In the genomic region with DNA sequence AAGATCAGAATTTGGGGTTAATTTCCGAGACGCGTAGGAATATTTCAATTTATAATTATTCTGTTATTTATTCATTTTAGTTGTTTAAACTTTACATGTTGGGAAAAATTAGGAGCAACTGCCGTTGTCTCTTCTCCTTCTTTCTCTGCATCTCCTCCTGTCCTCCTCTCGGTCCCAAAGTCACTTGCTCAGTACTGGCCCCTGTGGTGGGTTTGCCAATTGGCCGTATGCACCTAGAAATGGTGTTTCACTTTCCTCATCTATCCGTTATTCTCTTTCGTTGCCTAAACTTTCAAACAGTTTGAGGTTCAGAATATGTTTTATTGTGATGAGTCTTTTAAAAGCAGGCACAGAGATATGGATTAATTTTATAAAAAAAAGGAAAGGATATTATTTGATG, we compare ENCODE assay signal across 13 cellular contexts.
DNase-seq lines count a peak whose midpoint lies in the region; ATAC-seq, FAIRE-seq and TF ChIP-seq lines count a peak whose summit lies in the region.
"Had no signal": no experiment of that assay in that cellular context is flagged by ENCODE, and none has a peak within 500 bp of the region (broad histone marks: within the 10 kb centered on the region; RNA-seq: fewer than 3 reads in every experiment).

No MANE protein-coding gene starts in this region.

- H3K9me3 ChIP-seq in A549 (no peaks in the 10 kb centered on the region), Panc1 (ENCODE audit: control insufficient read depth, insufficient read depth, low read depth, low read length) (no peaks in the 10 kb centered on the region)
- H3K9me3 ChIP-seq: body of pancreas had no signal

- ATAC-seq in A549 (peak; percentile 83 to 91; a peak in 4 of 6 replicates), Panc1 (no peak)
- ATAC-seq: body of pancreas; stimulated activated naive CD8-positive, alpha-beta T cell treated with anti-CD3 and anti-CD28 coated beads, Interleukin-15, amount 100 ng/mL, for 72 hours had no signal

- no peak for TF ChIP-seq CTCF in A549 (IDR thresholded peaks at IDR 0.05)
- TF ChIP-seq CTCF in GM12872 (IDR thresholded peaks at IDR 0.05; ENCODE audit: insufficient read depth, low read depth, low read length) = 0 out of 3 replicates have a peak, but pooled peaks have one; percentile 31
- TF ChIP-seq CTCF in Panc1 (IDR thresholded peaks at IDR 0.05) = peak; percentile 53
- TF ChIP-seq CTCF in fibroblast of the aortic adventitia (IDR thresholded peaks at IDR 0.05; ENCODE audit: insufficient read depth, low read length) = peak; percentile 34

- no TSS peak for BruUV-seq in Panc1 (replicated peaks; lab: Mats Ljungman, UMichigan)

- DNase-seq in A549 (ENCODE audit: low read depth in 1 of 2, low spot score in 1 of 2) = peak in 1 of 2 experiments; percentile 12
- DNase-seq in Panc1 (ENCODE audit: low read depth, low spot score) = no peak
- DNase-seq in fibroblast of the aortic adventitia (ENCODE audit: low read depth) = no peak
- no peak for DNase-seq in T1000 (lab: John Stamatoyannopoulos, UW)
- DNase-seq in superior temporal gyrus (ENCODE audit: extremely low spot score) = no peak
- no peak for DNase-seq in NCI-H2171 treated with DMSO at 0.1 percent for 48 hours (lab: John Stamatoyannopoulos, UW)
- no peak for DNase-seq in NCI-H2171 (lab: John Stamatoyannopoulos, UW)
- DNase-seq: activated CD4-positive, alpha-beta T cell treated with anti-CD3 and anti-CD28 coated beads, Interleukin-2, amount 10 ng/mL, durations not matched to agents 24 days and 14 days; body of pancreas; NCI-H2029; stimulated activated naive CD8-positive, alpha-beta T cell treated with anti-CD3 and anti-CD28 coated beads, Interleukin-15, amount 100 ng/mL, for 72 hours had no signal

- H3K4me1 ChIP-seq in A549 = no peaks in the 10 kb centered on the region
- no peaks in the 10 kb centered on the region for H3K4me1 ChIP-seq in Panc1 (ENCODE audit: control insufficient read depth, insufficient read depth, low read length)
- H3K4me1 ChIP-seq: body of pancreas had no signal

- in situ Hi-C loops in Panc1 (cut with HindIII; ENCODE audit: low pct_unique_long_range_greater_than_20kb, low sequenced_read_pairs) = no loop called here

- H3K27me3 ChIP-seq in Panc1 (ENCODE audit: control insufficient read depth, insufficient read depth, low read length) = peaks cover 20% of the 10 kb centered on the region
- H3K27me3 ChIP-seq: body of pancreas had no signal

- H3K4me2 ChIP-seq in A549 = peak overlapping the region; percentile 23; the same call in 1 of the 3 replicates

- intact Hi-C loops in Panc1 (cut with micrococcal nuclease; ENCODE audit: unreplicated experiment) = no loop called here

- WGBS in A549 (ENCODE audit: missing lambda C conversion rate) = 51% methylated on average over 8 of the region's 8 CpGs

- TF ChIP-seq POLR2A in A549 (IDR thresholded peaks at IDR 0.05; ENCODE audit: low read length) = no peak

- no peak for TF ChIP-seq RAD21 in A549 (conservative IDR thresholded peaks at IDR 0.05 in 1 of 2, IDR thresholded peaks at IDR 0.05 in 1 of 2)

- H3K4me3 ChIP-seq in A549 (no peak overlapping the region), Panc1 (ENCODE audit: low read depth in 2 of 2, low read length in 2 of 2) (no peak overlapping the region), fibroblast of the aortic adventitia (ENCODE audit: low read depth, low read length) (no peak overlapping the region)
- H3K4me3 ChIP-seq: body of pancreas had no signal

- no peak for TF ChIP-seq EP300 in A549 (IDR thresholded peaks at IDR 0.05)

- POLR2A ChIA-PET in A549 (lab: Yijun Ruan, JAX) = no interaction called here
- POLR2A ChIA-PET in Panc1 (lab: Charles Lee) = no interaction called here

- no peak for FAIRE-seq in A549 (lab: Jason Lieb, UNC)
- FAIRE-seq: G401.6 had no signal

- H3K27ac ChIP-seq in A549 (no peak overlapping the region), Panc1 (ENCODE audit: low read length) (no peak overlapping the region)
- H3K27ac ChIP-seq: body of pancreas had no signal

- CTCF ChIA-PET in A549 (lab: Yijun Ruan, JAX) (interaction anchor here (1.2 to 1.5 kb wide), 2 partner anchors 13 to 1418 kb away, joined by 3 read pairs; no protein-coding TSS in a partner anchor), Panc1 (lab: Charles Lee) (no interaction called here)

- no peaks in the 10 kb centered on the region; the same call in 1 of the 2 replicates for H3K36me3 ChIP-seq in Panc1 (ENCODE audit: control insufficient read depth, insufficient read depth, low read length)

TF ChIP-seq in A549, 52 proteins besides CTCF, POLR2A, EP300 and RAD21:
- TF ChIP-seq SMC3 (IDR thresholded peaks at IDR 0.05) = no peak
- no peak for TF ChIP-seq MAZ (IDR thresholded peaks at IDR 0.05; ENCODE audit: borderline replicate concordance, low read depth, low read length)
- TF ChIP-seq KDM1A (IDR thresholded peaks at IDR 0.05; ENCODE audit: low read depth) = no peak
- TF ChIP-seq, protein P1, sequence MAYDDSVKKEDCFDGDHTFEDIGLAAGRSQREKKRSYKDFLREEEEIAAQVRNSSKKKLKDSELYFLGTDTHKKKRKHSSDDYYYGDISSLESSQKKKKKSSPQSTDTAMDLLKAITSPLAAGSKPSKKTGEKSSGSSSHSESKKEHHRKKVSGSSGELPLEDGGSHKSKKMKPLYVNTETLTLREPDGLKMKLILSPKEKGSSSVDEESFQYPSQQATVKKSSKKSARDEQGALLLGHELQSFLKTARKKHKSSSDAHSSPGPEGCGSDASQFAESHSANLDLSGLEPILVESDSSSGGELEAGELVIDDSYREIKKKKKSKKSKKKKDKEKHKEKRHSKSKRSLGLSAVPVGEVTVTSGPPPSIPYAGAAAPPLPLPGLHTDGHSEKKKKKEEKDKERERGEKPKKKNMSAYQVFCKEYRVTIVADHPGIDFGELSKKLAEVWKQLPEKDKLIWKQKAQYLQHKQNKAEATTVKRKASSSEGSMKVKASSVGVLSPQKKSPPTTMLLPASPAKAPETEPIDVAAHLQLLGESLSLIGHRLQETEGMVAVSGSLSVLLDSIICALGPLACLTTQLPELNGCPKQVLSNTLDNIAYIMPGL (CRISPR knock-in tag; IDR thresholded peaks at IDR 0.05; ENCODE audit: borderline replicate concordance) = no peak
- TF ChIP-seq, protein P2, sequence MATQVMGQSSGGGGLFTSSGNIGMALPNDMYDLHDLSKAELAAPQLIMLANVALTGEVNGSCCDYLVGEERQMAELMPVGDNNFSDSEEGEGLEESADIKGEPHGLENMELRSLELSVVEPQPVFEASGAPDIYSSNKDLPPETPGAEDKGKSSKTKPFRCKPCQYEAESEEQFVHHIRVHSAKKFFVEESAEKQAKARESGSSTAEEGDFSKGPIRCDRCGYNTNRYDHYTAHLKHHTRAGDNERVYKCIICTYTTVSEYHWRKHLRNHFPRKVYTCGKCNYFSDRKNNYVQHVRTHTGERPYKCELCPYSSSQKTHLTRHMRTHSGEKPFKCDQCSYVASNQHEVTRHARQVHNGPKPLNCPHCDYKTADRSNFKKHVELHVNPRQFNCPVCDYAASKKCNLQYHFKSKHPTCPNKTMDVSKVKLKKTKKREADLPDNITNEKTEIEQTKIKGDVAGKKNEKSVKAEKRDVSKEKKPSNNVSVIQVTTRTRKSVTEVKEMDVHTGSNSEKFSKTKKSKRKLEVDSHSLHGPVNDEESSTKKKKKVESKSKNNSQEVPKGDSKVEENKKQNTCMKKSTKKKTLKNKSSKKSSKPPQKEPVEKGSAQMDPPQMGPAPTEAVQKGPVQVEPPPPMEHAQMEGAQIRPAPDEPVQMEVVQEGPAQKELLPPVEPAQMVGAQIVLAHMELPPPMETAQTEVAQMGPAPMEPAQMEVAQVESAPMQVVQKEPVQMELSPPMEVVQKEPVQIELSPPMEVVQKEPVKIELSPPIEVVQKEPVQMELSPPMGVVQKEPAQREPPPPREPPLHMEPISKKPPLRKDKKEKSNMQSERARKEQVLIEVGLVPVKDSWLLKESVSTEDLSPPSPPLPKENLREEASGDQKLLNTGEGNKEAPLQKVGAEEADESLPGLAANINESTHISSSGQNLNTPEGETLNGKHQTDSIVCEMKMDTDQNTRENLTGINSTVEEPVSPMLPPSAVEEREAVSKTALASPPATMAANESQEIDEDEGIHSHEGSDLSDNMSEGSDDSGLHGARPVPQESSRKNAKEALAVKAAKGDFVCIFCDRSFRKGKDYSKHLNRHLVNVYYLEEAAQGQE (IDR thresholded peaks at IDR 0.05) = no peak
- TF ChIP-seq POLR2AphosphoS2 (conservative IDR thresholded peaks at IDR 0.05; ENCODE audit: low read length) = no peak
- TF ChIP-seq, protein P3, sequence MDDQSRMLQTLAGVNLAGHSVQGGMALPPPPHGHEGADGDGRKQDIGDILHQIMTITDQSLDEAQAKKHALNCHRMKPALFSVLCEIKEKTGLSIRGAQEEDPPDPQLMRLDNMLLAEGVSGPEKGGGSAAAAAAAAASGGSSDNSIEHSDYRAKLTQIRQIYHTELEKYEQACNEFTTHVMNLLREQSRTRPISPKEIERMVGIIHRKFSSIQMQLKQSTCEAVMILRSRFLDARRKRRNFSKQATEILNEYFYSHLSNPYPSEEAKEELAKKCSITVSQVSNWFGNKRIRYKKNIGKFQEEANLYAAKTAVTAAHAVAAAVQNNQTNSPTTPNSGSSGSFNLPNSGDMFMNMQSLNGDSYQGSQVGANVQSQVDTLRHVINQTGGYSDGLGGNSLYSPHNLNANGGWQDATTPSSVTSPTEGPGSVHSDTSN (IDR thresholded peaks at IDR 0.05) = no peak
- no peak for TF ChIP-seq CBX8 (IDR thresholded peaks at IDR 0.05)
- no peak for TF ChIP-seq FOXS1 (CRISPR knock-in tag; IDR thresholded peaks at IDR 0.05)
- TF ChIP-seq EHMT2 (IDR thresholded peaks at IDR 0.05; ENCODE audit: low read depth) = no peak
- no peak for TF ChIP-seq TFCP2L1 (CRISPR knock-in tag; IDR thresholded peaks at IDR 0.05)
- no peak for TF ChIP-seq TP53 (CRISPR knock-in tag; IDR thresholded peaks at IDR 0.05)
- no peak for TF ChIP-seq EHF (CRISPR knock-in tag; IDR thresholded peaks at IDR 0.05)
- TF ChIP-seq RNF2 (IDR thresholded peaks at IDR 0.05; ENCODE audit: borderline replicate concordance, low read depth) = no peak
- no peak for TF ChIP-seq HDAC2 (IDR thresholded peaks at IDR 0.05)
- TF ChIP-seq, protein P4, sequence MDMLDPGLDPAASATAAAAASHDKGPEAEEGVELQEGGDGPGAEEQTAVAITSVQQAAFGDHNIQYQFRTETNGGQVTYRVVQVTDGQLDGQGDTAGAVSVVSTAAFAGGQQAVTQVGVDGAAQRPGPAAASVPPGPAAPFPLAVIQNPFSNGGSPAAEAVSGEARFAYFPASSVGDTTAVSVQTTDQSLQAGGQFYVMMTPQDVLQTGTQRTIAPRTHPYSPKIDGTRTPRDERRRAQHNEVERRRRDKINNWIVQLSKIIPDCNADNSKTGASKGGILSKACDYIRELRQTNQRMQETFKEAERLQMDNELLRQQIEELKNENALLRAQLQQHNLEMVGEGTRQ (IDR thresholded peaks at IDR 0.05) = no peak
